11 cellular contexts compared by ENCODE assay signal in the genomic region with DNA sequence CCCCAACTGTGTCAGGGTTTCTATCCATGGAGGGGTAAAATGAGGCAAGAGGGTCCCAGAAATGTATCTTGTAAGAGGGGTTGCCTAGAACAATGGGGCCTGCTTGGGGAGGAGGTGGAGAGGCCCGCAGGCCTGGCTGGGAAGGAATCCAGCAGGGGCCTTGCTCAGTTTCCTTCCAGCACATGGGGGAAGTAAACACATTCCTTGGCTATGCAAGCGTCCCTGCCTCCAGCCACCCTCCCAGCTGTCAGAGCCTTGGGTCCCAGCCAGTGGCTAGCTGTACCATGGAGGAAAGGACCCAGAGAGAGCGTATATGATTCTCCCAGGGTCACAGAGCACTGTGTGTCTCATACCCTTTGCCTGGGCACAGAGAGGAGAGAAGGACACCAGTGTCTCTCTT.
DNase-seq lines count a peak whose midpoint lies in the region; ATAC-seq and TF ChIP-seq lines count a peak whose summit lies in the region.
"Had no signal": no experiment of that assay in that cellular context is flagged by ENCODE, and none has a peak within 500 bp of the region (broad histone marks: within the 10 kb centered on the region; RNA-seq: fewer than 3 reads in every experiment).

No MANE protein-coding gene starts in this region.

- no peak for TF ChIP-seq POLR2A in prostate gland (IDR thresholded peaks at IDR 0.05)

- H3K27ac ChIP-seq in prostate gland (peak overlapping the region; percentile 71), foreskin keratinocyte (no peak overlapping the region), dorsolateral prefrontal cortex (peak overlapping the region in 11 of 59 donors; percentile 4 to 65 (median 33))
- H3K27ac ChIP-seq: SJSA1 had no signal

- in situ Hi-C loops in astrocyte of the cerebellum (cut with HindIII; ENCODE audit: low sequenced_read_pairs), result no loop called here

- H3K27me3 ChIP-seq in prostate gland (replicated peaks; ENCODE audit: insufficient read depth) (no peaks in the 10 kb centered on the region), foreskin keratinocyte (no peaks in the 10 kb centered on the region), dorsolateral prefrontal cortex (no peaks in the 10 kb centered on the region)
- H3K27me3 ChIP-seq: SJSA1 had no signal

- WGBS in prostate gland, result 9% methylated on average over 3 of the region's 3 CpGs

- intact Hi-C loops in left cardiac atrium (cut with DNase I), result loop anchor here in 1 of 2 donors (5.0 kb wide), 1 partner anchor 102 kb away; a partner anchor contains a TSS
- intact Hi-C loops in prostate gland (cut with DNase I), result loop anchor here (2.0 to 5.0 kb wide), 2 partner anchors 37 to 101 kb away; a partner anchor contains a TSS
- intact Hi-C loops in dorsolateral prefrontal cortex (cut with DNase I), result no loop called here

- no peak overlapping the region for H3K4me3 ChIP-seq in astrocyte of the cerebellum (ENCODE audit: low read depth, low read length)
- H3K4me3 ChIP-seq in prostate gland, result no peak overlapping the region
- H3K4me3 ChIP-seq in dorsolateral prefrontal cortex, result no peak overlapping the region
- H3K4me3 ChIP-seq: SJSA1 had no signal

- DNase-seq in AG08395 (ENCODE audit: low spot score) (peak; percentile 74), astrocyte of the cerebellum (ENCODE audit: low read depth) (peak; percentile 34), left cardiac atrium (peak; percentile 84), prostate gland (ENCODE audit: low spot score) (peak; percentile 49), SHP77 treated with DMSO at 0.1 percent for 48 hours (lab: John Stamatoyannopoulos, UW) (no peak), foreskin keratinocyte (no peak), NCI-H2029 (lab: John Stamatoyannopoulos, UW) (no peak), dorsolateral prefrontal cortex (no peak)
- DNase-seq: activated CD4-positive, alpha-beta T cell treated with anti-CD3 and anti-CD28 coated beads, Interleukin-2, amount 50 U/mL, for 1 hour; NCI-H2171 had no signal

- no peaks in the 10 kb centered on the region for H3K9me3 ChIP-seq in prostate gland
- H3K9me3 ChIP-seq: SJSA1 had no signal

- ATAC-seq in left cardiac atrium (peak; percentile 56 to 60), foreskin keratinocyte (no peak)

- H3K4me1 ChIP-seq in prostate gland (replicated peaks) (peaks cover 7% of the 10 kb centered on the region), foreskin keratinocyte (peaks cover 30% of the 10 kb centered on the region)

- TF ChIP-seq CTCF in astrocyte of the cerebellum (IDR thresholded peaks at IDR 0.05; ENCODE audit: low read depth, low read length, missing control alignments) (no peak), prostate gland (IDR thresholded peaks at IDR 0.05) (no peak), foreskin keratinocyte (conservative IDR thresholded peaks at IDR 0.05) (no peak), dorsolateral prefrontal cortex (IDR thresholded peaks at IDR 0.05 in 54 of 56, conservative IDR thresholded peaks at IDR 0.05 in 2 of 56; ENCODE audit: low read depth in 1 of 56, partially characterized antibody in 56 of 56) (no peak)

- no peaks in the 10 kb centered on the region for H3K36me3 ChIP-seq in prostate gland
- H3K36me3 ChIP-seq: SJSA1 had no signal

Comparison
In these comparisons a context has a peak if more than half of its experiments do, and no peak if none do; other contexts are left out.
1. DNase-seq: peak in AG08395 (single experiment), astrocyte of the cerebellum (single experiment), left cardiac atrium (single experiment) and prostate gland (single experiment); none in SHP77 treated with DMSO at 0.1 percent for 48 hours (single experiment), foreskin keratinocyte (0 of 2), NCI-H2029 (single experiment) and dorsolateral prefrontal cortex (0 of 10).